Comparison of ENCODE assay signal across 27 cellular contexts in genomic region chr11:1637628-1638027, GRCh38. TPM values are rescaled to one million over a fixed set of nuclear protein-coding genes. Genes with fewer than 3 reads are reported as not detected.
"Had no signal": no experiment of that assay in that cellular context is flagged by ENCODE, and none has a peak within 500 bp of the region (broad histone marks: within the 10 kb centered on the region; RNA-seq: fewer than 3 reads in every experiment).

No MANE protein-coding gene starts in this region.

- FAIRE-seq: HTR-8/SVneo, RCC 7860 had no signal

- H3K9me2 ChIP-seq: SK-N-SH had no signal

- H3K36me3 Mint-ChIP-seq: IgD-negative memory B cell, T-cell had no signal

- H3K27ac Mint-ChIP-seq: IgD-negative memory B cell, T-cell had no signal

- H3K4me2 ChIP-seq: SK-N-SH had no signal

- DNase-seq: KBM-7, MV-4-11, NCI-H1048, NCI-H1105 treated with DMSO at 0.1 percent for 48 hours, NCI-H1417 treated with DMSO at 0.1 percent for 48 hours, NCI-H146, NCI-H1694 treated with DMSO at 0.1 percent for 48 hours, NCI-H1930, NCI-H2081, NCI-H2107, NCI-H2227 treated with DMSO at 0.1 percent for 48 hours, NCI-H524, NCI-H526 treated with DMSO at 0.1 percent for 48 hours, NCI-H748 treated with DMSO at 0.1 percent for 48 hours, SHP77, SK-N-SH, SW 1271, T-cell had no signal

- H3K9me3 ChIP-seq: SK-N-SH had no signal

- ATAC-seq: T-cell had no signal

- H3K4me3 Mint-ChIP-seq: IgD-negative memory B cell, T-cell had no signal

- H3K9ac ChIP-seq: SK-N-SH had no signal

- H3K27ac ChIP-seq: HL-60, RWPE1 had no signal

- H3K9me3 Mint-ChIP-seq: IgD-negative memory B cell, T-cell had no signal

RNA-seq across cellular contexts. Expression of gene KRTAP5-5, which starts 8.1 kb away (rescaled TPM):
- total RNA-seq: LHCN-M2, MCF 10A, NCI-H460, SK-MEL-5, T-cell had no signal
- polyA plus RNA-seq: IgD-negative memory B cell, SK-N-SH had no signal

RNA-seq across cellular contexts. Expression of gene KRTAP5-4, which starts 15.7 kb away (rescaled TPM):
- total RNA-seq: LHCN-M2, MCF 10A, NCI-H460, SK-MEL-5, T-cell had no signal
- polyA plus RNA-seq: IgD-negative memory B cell, SK-N-SH had no signal

RNA-seq across cellular contexts. Expression of gene KRTAP5-3, which starts 29.4 kb away (rescaled TPM):
- total RNA-seq: LHCN-M2, MCF 10A, NCI-H460, SK-MEL-5, T-cell had no signal
- polyA plus RNA-seq: IgD-negative memory B cell, SK-N-SH had no signal

RNA-seq across cellular contexts. Expression of gene KRTAP5-2, which starts 39.5 kb away (rescaled TPM):
- total RNA-seq: LHCN-M2, MCF 10A, NCI-H460, T-cell had no signal
- polyA plus RNA-seq: IgD-negative memory B cell, SK-N-SH had no signal

RNA-seq across cellular contexts. Expression of gene KRTAP5-1, which starts 52.5 kb away (rescaled TPM):
- total RNA-seq: LHCN-M2, MCF 10A, NCI-H460, SK-MEL-5, T-cell had no signal
- polyA plus RNA-seq: IgD-negative memory B cell, SK-N-SH had no signal
